1 cellular context compared by ENCODE assay signal in genomic region chr2:27123302-27124150, GRCh38.
TF ChIP-seq lines count a peak whose summit lies in the region.

Gene ABHD1, plus strand, starts transcription at chr2:27123815. Its CDS starts 134 bp downstream, at chr2:27123949.

TF ChIP-seq in HepG2, 621 proteins besides CTCF, POLR2A, EP300 and RAD21 (continued from another document and continues in another):
- TF ChIP-seq ZNF660 (CRISPR knock-in tag; IDR thresholded peaks at IDR 0.05; ENCODE audit: borderline replicate concordance, low read depth): peak; percentile 70; the same call in 1 of the 2 replicates
- no peak for TF ChIP-seq NFKBIZ (CRISPR knock-in tag; IDR thresholded peaks at IDR 0.05)
- no peak for TF ChIP-seq RFX5 (IDR thresholded peaks at IDR 0.05; ENCODE audit: low read depth, low read length)
- TF ChIP-seq, protein P1, sequence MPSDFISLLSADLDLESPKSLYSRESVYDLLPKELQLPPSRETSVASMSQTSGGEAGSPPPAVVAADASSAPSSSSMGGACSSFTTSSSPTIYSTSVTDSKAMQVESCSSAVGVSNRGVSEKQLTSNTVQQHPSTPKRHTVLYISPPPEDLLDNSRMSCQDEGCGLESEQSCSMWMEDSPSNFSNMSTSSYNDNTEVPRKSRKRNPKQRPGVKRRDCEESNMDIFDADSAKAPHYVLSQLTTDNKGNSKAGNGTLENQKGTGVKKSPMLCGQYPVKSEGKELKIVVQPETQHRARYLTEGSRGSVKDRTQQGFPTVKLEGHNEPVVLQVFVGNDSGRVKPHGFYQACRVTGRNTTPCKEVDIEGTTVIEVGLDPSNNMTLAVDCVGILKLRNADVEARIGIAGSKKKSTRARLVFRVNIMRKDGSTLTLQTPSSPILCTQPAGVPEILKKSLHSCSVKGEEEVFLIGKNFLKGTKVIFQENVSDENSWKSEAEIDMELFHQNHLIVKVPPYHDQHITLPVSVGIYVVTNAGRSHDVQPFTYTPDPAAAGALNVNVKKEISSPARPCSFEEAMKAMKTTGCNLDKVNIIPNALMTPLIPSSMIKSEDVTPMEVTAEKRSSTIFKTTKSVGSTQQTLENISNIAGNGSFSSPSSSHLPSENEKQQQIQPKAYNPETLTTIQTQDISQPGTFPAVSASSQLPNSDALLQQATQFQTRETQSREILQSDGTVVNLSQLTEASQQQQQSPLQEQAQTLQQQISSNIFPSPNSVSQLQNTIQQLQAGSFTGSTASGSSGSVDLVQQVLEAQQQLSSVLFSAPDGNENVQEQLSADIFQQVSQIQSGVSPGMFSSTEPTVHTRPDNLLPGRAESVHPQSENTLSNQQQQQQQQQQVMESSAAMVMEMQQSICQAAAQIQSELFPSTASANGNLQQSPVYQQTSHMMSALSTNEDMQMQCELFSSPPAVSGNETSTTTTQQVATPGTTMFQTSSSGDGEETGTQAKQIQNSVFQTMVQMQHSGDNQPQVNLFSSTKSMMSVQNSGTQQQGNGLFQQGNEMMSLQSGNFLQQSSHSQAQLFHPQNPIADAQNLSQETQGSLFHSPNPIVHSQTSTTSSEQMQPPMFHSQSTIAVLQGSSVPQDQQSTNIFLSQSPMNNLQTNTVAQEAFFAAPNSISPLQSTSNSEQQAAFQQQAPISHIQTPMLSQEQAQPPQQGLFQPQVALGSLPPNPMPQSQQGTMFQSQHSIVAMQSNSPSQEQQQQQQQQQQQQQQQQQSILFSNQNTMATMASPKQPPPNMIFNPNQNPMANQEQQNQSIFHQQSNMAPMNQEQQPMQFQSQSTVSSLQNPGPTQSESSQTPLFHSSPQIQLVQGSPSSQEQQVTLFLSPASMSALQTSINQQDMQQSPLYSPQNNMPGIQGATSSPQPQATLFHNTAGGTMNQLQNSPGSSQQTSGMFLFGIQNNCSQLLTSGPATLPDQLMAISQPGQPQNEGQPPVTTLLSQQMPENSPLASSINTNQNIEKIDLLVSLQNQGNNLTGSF (CRISPR knock-in tag; IDR thresholded peaks at IDR 0.05): peak; percentile 59; the same call in 1 of the 2 replicates
- no peak for TF ChIP-seq XBP1 (CRISPR knock-in tag; IDR thresholded peaks at IDR 0.05)
- TF ChIP-seq ZNF546 (CRISPR knock-in tag; conservative IDR thresholded peaks at IDR 0.05): no peak
- peak; percentile 62; the same call in 1 of the 2 replicates for TF ChIP-seq POGZ (CRISPR knock-in tag; IDR thresholded peaks at IDR 0.05)
- no peak for TF ChIP-seq ZNF703 (CRISPR knock-in tag; IDR thresholded peaks at IDR 0.05; ENCODE audit: borderline replicate concordance)
- no peak for TF ChIP-seq ZBTB4 (CRISPR knock-in tag; IDR thresholded peaks at IDR 0.05; ENCODE audit: borderline replicate concordance)
- peak; percentile 82; the same call in 1 of the 2 replicates for TF ChIP-seq GZF1 (CRISPR knock-in tag; IDR thresholded peaks at IDR 0.05)
- TF ChIP-seq ZNF616 (CRISPR knock-in tag; IDR thresholded peaks at IDR 0.05; ENCODE audit: low read depth): no peak
- TF ChIP-seq SALL2 (CRISPR knock-in tag; IDR thresholded peaks at IDR 0.05): peak; percentile 83
- peak; percentile 78; the same call in 1 of the 2 replicates for TF ChIP-seq ZBTB20 (CRISPR knock-in tag; IDR thresholded peaks at IDR 0.05; ENCODE audit: borderline replicate concordance, low read depth)
- TF ChIP-seq SRSF4 (IDR thresholded peaks at IDR 0.05; ENCODE audit: low read depth, low read length, poor library complexity, severe bottlenecking): no peak
- peak; percentile 59 for TF ChIP-seq MYC (CRISPR knock-in tag; IDR thresholded peaks at IDR 0.05; ENCODE audit: borderline replicate concordance)
- no peak for TF ChIP-seq ZNF496 (CRISPR knock-in tag; IDR thresholded peaks at IDR 0.05; ENCODE audit: insufficient replicate concordance)
- no peak for TF ChIP-seq CREB3 (CRISPR knock-in tag; IDR thresholded peaks at IDR 0.05)
- peak; percentile 87 for TF ChIP-seq HDAC1 (CRISPR knock-in tag; IDR thresholded peaks at IDR 0.05)
- peak; percentile 36; the same call in 1 of the 2 replicates for TF ChIP-seq EEA1 (CRISPR knock-in tag; IDR thresholded peaks at IDR 0.05; ENCODE audit: borderline replicate concordance)
- peak; percentile 79 for TF ChIP-seq GABPB1 (CRISPR knock-in tag; IDR thresholded peaks at IDR 0.05)
- TF ChIP-seq MED8 (CRISPR knock-in tag; IDR thresholded peaks at IDR 0.05; ENCODE audit: insufficient replicate concordance): no peak
- TF ChIP-seq SMAD3 (CRISPR knock-in tag; IDR thresholded peaks at IDR 0.05): no peak
- TF ChIP-seq, protein P2, sequence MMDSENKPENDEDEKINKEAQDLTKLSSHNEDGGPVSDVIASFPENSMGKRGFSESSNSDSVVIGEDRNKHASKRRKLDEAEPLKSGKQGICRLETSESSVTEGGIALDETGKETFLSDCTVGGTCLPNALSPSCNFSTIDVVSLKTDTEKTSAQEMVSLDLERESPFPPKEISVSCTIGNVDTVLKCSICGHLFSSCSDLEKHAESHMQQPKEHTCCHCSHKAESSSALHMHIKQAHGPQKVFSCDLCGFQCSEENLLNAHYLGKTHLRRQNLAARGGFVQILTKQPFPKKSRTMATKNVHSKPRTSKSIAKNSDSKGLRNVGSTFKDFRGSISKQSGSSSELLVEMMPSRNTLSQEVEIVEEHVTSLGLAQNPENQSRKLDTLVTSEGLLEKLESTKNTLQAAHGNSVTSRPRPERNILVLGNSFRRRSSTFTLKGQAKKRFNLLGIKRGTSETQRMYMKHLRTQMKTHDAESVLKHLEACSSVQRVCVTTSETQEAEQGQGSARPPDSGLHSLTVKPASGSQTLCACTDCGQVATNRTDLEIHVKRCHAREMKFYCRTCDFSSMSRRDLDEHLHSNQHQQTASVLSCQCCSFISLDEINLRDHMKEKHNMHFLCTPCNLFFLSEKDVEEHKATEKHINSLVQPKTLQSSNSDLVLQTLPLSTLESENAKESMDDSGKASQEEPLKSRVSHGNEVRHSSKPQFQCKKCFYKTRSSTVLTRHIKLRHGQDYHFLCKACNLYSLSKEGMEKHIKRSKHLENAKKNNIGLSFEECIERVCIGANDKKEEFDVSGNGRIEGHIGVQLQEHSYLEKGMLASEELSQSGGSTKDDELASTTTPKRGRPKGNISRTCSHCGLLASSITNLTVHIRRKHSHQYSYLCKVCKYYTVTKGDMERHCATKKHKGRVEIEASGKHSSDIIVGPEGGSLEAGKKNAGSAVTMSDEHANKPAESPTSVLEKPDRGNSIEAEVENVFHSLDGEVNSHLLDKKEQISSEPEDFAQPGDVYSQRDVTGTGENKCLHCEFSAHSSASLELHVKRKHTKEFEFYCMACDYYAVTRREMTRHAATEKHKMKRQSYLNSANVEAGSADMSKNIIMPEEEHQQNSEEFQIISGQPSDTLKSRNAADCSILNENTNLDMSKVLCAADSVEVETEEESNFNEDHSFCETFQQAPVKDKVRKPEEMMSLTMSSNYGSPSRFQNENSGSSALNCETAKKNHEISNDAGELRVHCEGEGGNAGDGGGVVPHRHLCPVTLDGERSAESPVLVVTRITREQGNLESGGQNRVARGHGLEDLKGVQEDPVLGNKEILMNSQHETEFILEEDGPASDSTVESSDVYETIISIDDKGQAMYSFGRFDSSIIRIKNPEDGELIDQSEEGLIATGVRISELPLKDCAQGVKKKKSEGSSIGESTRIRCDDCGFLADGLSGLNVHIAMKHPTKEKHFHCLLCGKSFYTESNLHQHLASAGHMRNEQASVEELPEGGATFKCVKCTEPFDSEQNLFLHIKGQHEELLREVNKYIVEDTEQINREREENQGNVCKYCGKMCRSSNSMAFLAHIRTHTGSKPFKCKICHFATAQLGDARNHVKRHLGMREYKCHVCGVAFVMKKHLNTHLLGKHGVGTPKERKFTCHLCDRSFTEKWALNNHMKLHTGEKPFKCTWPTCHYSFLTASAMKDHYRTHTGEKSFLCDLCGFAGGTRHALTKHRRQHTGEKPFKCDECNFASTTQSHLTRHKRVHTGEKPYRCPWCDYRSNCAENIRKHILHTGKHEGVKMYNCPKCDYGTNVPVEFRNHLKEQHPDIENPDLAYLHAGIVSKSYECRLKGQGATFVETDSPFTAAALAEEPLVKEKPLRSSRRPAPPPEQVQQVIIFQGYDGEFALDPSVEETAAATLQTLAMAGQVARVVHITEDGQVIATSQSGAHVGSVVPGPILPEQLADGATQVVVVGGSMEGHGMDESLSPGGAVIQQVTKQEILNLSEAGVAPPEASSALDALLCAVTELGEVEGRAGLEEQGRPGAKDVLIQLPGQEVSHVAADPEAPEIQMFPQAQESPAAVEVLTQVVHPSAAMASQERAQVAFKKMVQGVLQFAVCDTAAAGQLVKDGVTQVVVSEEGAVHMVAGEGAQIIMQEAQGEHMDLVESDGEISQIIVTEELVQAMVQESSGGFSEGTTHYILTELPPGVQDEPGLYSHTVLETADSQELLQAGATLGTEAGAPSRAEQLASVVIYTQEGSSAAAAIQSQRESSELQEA (CRISPR knock-in tag; IDR thresholded peaks at IDR 0.05; ENCODE audit: not compliant biosample characterization): no peak
- TF ChIP-seq NR2F6 (IDR thresholded peaks at IDR 0.05): no peak
- TF ChIP-seq NR2F6 (CRISPR knock-in tag; IDR thresholded peaks at IDR 0.05): no peak
- no peak for TF ChIP-seq ZNF674 (CRISPR knock-in tag; IDR thresholded peaks at IDR 0.05; ENCODE audit: low read depth)
- TF ChIP-seq MXI1 (IDR thresholded peaks at IDR 0.05; ENCODE audit: borderline replicate concordance, low read depth, low read length): peak; percentile 48; the same call in 2 of the 3 replicates
- 0 out of 2 replicates have a peak, but pooled peaks have one; percentile 33 for TF ChIP-seq ATF7-NPFF (CRISPR knock-in tag; IDR thresholded peaks at IDR 0.05; ENCODE audit: low read depth)
- no peak for TF ChIP-seq KLF11 (CRISPR knock-in tag; IDR thresholded peaks at IDR 0.05)
- TF ChIP-seq ZSCAN5A (CRISPR knock-in tag; IDR thresholded peaks at IDR 0.05; ENCODE audit: borderline replicate concordance): no peak
- TF ChIP-seq KLF6 (CRISPR knock-in tag; IDR thresholded peaks at IDR 0.05): peak; percentile 91
- peak in 1 of 2 experiments; percentile 87; a peak in 1 of 4 replicates for TF ChIP-seq HMGXB4 (CRISPR knock-in tag; IDR thresholded peaks at IDR 0.05; ENCODE audit: borderline replicate concordance in 1 of 2, low read depth in 1 of 2)
- TF ChIP-seq SIN3A (IDR thresholded peaks at IDR 0.05; ENCODE audit: borderline replicate concordance, low read depth, low read length): peak; percentile 66; the same call in 1 of the 2 replicates
- peak; percentile 36; the same call in 1 of the 2 replicates for TF ChIP-seq STAG1 (CRISPR knock-in tag; IDR thresholded peaks at IDR 0.05)
- TF ChIP-seq ZNF577 (CRISPR knock-in tag; IDR thresholded peaks at IDR 0.05; ENCODE audit: borderline replicate concordance, low read depth): no peak
- TF ChIP-seq SNRNP70 (IDR thresholded peaks at IDR 0.05; ENCODE audit: low read depth, low read length): no peak
- TF ChIP-seq AGO2 (optimal IDR thresholded peaks at IDR 0.05; ENCODE audit: low read depth, low read length): peak; percentile 27
- no peak for TF ChIP-seq GPN1 (CRISPR knock-in tag; IDR thresholded peaks at IDR 0.05; ENCODE audit: borderline replicate concordance)
